In genomic region chr17:79674506-79675412, GRCh38 we compare ENCODE assay signal across 20 cellular contexts. TPM values are rescaled to one million over a fixed set of nuclear protein-coding genes. Genes with fewer than 3 reads are reported as not detected.
A peak's percentile ranks its signal among the peaks of the same experiment; 100 is the strongest.
DNase-seq lines count a peak whose midpoint lies in the region; ATAC-seq and TF ChIP-seq lines count a peak whose summit lies in the region.
"Had no signal": no experiment of that assay in that cellular context is flagged by ENCODE, and none has a peak within 500 bp of the region (broad histone marks: within the 10 kb centered on the region; RNA-seq: fewer than 3 reads in every experiment).

No MANE protein-coding gene starts in this region.

- H3K27ac ChIP-seq in WERI-Rb-1 (peak overlapping the region; percentile 30), neuronal stem cell (replicated peaks; ENCODE audit: low read length) (no peak overlapping the region), upper lobe of right lung (no peak overlapping the region), testis (no peak overlapping the region)
- H3K27ac ChIP-seq: BLaER1 treated with 17β-estradiol and CSF1 and Interleukin-3, amounts not matched to agents 10 nM and 100 nM had no signal

- no peak for TF ChIP-seq POLR2A in testis (IDR thresholded peaks at IDR 0.05)

- no peak overlapping the region for H2AFZ ChIP-seq in neuronal stem cell (ENCODE audit: low read length)
- H2AFZ ChIP-seq: GM23338 had no signal

- DNase-seq in NCI-H82 (lab: John Stamatoyannopoulos, UW) (peak; percentile 60), WERI-Rb-1 (peak; percentile 72), neuronal stem cell (ENCODE audit: low spot score) (no peak), upper lobe of right lung (peak; percentile 51), NOMO-1 treated with dmso at 0.1 percent for 144 hours (lab: John Stamatoyannopoulos, UW; ENCODE audit: unreplicated experiment) (no peak), GM19240 (ENCODE audit: insufficient read length, low spot score) (no peak), testis (no peak)
- DNase-seq: Calu3; CD8-positive, alpha-beta T cell; DND-41; EL; H7; HFFc6 had no signal

- H2AK5ac ChIP-seq in neuronal stem cell (ENCODE audit: low read depth, low read length), result no peak overlapping the region

- WGBS in neuronal stem cell (ENCODE audit: extremely low coverage in 2 of 2, insufficient read length in 2 of 2, insufficient replicate concordance in 1 of 2), 2 donors, result no CpG with 5 or more reads among the region's 15 CpGs
- 89 to 91% methylated on average over 14 to 15 of the region's 15 CpGs for WGBS in testis, 2 donors

- ATAC-seq in upper lobe of right lung, result no peak
- ATAC-seq: CD8-positive, alpha-beta T cell; GM12878; GM23338; HCT116; HepG2 had no signal

- no peak overlapping the region for H3K4ac ChIP-seq in neuronal stem cell (ENCODE audit: low read length)

- H3K14ac ChIP-seq in neuronal stem cell (ENCODE audit: low read length), result no peak overlapping the region

- H3K9me3 ChIP-seq in WERI-Rb-1 (ENCODE audit: severe bottlenecking) (peaks cover 26% of the 10 kb centered on the region), neuronal stem cell (replicated peaks in 1 of 2; ENCODE audit: control insufficient read depth in 2 of 2, insufficient read depth in 1 of 2, low read depth in 1 of 2, low read length in 2 of 2) (peaks cover 8 to 17% of the 10 kb centered on the region in 2 donors), upper lobe of right lung (peaks cover 4% of the 10 kb centered on the region), testis (no peaks in the 10 kb centered on the region)

- peak overlapping the region; percentile 58 for H4K91ac ChIP-seq in neuronal stem cell (ENCODE audit: low read depth, low read length, poor library complexity)

- H2BK5ac ChIP-seq in neuronal stem cell (ENCODE audit: low read length), result no peak overlapping the region

- no peak for TF ChIP-seq CTCF in WERI-Rb-1 (IDR thresholded peaks at IDR 0.05; ENCODE audit: low read depth, low read length)
- no peak for TF ChIP-seq CTCF in upper lobe of right lung (IDR thresholded peaks at IDR 0.05)
- TF ChIP-seq CTCF in testis (IDR thresholded peaks at IDR 0.05), result no peak

- no peak overlapping the region for H3K4me3 ChIP-seq in WERI-Rb-1 (ENCODE audit: low read depth, low read length)
- no peak overlapping the region for H3K4me3 ChIP-seq in neuronal stem cell (ENCODE audit: low read length in 2 of 2)
- no peak overlapping the region for H3K4me3 ChIP-seq in upper lobe of right lung
- no peak overlapping the region for H3K4me3 ChIP-seq in testis
- H3K4me3 ChIP-seq: BLaER1 treated with 17β-estradiol and CSF1 and Interleukin-3, amounts not matched to agents 10 nM and 100 nM; GM12878; GM23338 had no signal

- peak overlapping the region; percentile 48 for H2BK12ac ChIP-seq in neuronal stem cell (ENCODE audit: low read length)

- no peak overlapping the region for H3K4me2 ChIP-seq in neuronal stem cell (ENCODE audit: insufficient read depth, low read length, poor library complexity, severe bottlenecking)
- H3K4me2 ChIP-seq: BLaER1 treated with 17β-estradiol and CSF1 and Interleukin-3, amounts not matched to agents 10 nM and 100 nM; GM23338 had no signal

- peak overlapping the region; percentile 13 for H3K9ac ChIP-seq in neuronal stem cell (ENCODE audit: low read depth, low read length, poor library complexity)
- H3K9ac ChIP-seq: BLaER1 treated with 17β-estradiol and CSF1 and Interleukin-3, amounts not matched to agents 10 nM and 100 nM had no signal

- H3K23ac ChIP-seq in neuronal stem cell (ENCODE audit: low read depth, low read length, poor library complexity), result peak overlapping the region; percentile 36

- no peak overlapping the region for H2BK120ac ChIP-seq in neuronal stem cell (ENCODE audit: low read depth, low read length)

- no peaks in the 10 kb centered on the region for H3K27me3 ChIP-seq in WERI-Rb-1 (ENCODE audit: insufficient read depth, low read depth, severe bottlenecking)
- peaks cover 0 to 34% (median 0%) of the 10 kb centered on the region in 3 experiments for H3K27me3 ChIP-seq in neuronal stem cell (ENCODE audit: control insufficient read depth in 3 of 3, insufficient read depth in 3 of 3, low read depth in 1 of 3, low read length in 3 of 3)
- H3K27me3 ChIP-seq in upper lobe of right lung, result peaks cover 7% of the 10 kb centered on the region
- no peaks in the 10 kb centered on the region for H3K27me3 ChIP-seq in testis
- H3K27me3 ChIP-seq: BLaER1 treated with 17β-estradiol and CSF1 and Interleukin-3, amounts not matched to agents 10 nM and 100 nM had no signal

- no peak overlapping the region for H4K8ac ChIP-seq in neuronal stem cell (ENCODE audit: low read depth, low read length)

- H2BK15ac ChIP-seq in neuronal stem cell (ENCODE audit: low read length), result no peak overlapping the region

- peaks cover 0 to 1% of the 10 kb centered on the region in 2 donors for H3K4me1 ChIP-seq in neuronal stem cell (ENCODE audit: control insufficient read depth in 2 of 2, insufficient read depth in 1 of 2, low read depth in 1 of 2, low read length in 2 of 2)
- no peaks in the 10 kb centered on the region for H3K4me1 ChIP-seq in upper lobe of right lung
- H3K4me1 ChIP-seq in testis, result no peaks in the 10 kb centered on the region

- H3K79me1 ChIP-seq in neuronal stem cell (ENCODE audit: low read depth, low read length), result no peaks in the 10 kb centered on the region

- H3K36me3 ChIP-seq in WERI-Rb-1 (no peaks in the 10 kb centered on the region), neuronal stem cell (replicated peaks in 1 of 2; ENCODE audit: control insufficient read depth in 2 of 2, insufficient read depth in 2 of 2, low read length in 2 of 2) (no peaks in the 10 kb centered on the region), upper lobe of right lung (no peaks in the 10 kb centered on the region), testis (ENCODE audit: low read depth, missing control alignments) (no peaks in the 10 kb centered on the region)
- H3K36me3 ChIP-seq: BLaER1 treated with 17β-estradiol and CSF1 and Interleukin-3, amounts not matched to agents 10 nM and 100 nM had no signal

- intact Hi-C loops in upper lobe of right lung (cut with DNase I) (no loop called here), testis (cut with DNase I; ENCODE audit: low total_unique reads) (no loop called here)

- H3K18ac ChIP-seq in neuronal stem cell (ENCODE audit: low read length), result peak overlapping the region; percentile 57

RNA-seq across cellular contexts. Expression of gene ENPP7, which starts 56.0 kb away (rescaled TPM):
- polyA plus RNA-seq in neuronal stem cell (2013, experiment 1 of 2), result not detected
- not detected for polyA plus RNA-seq in neuronal stem cell (2013, experiment 2 of 2)
- not detected for total RNA-seq in upper lobe of right lung
- under 1 TPM; 0.12 to 0.24 TPM for total RNA-seq in testis
- not detected for polyA plus RNA-seq in testis (ENCODE audit: insufficient read depth, low read depth, low replicate concordance)
- total RNA-seq: A172, Calu3, G401, GM23338, H7, HFFc6 had no signal
- polyA plus RNA-seq: GM23338 had no signal

Comparison
In these comparisons a context has a peak if more than half of its experiments do, and no peak if none do; other contexts are left out.
1. DNase-seq: peak in NCI-H82 (single experiment), WERI-Rb-1 (single experiment) and upper lobe of right lung (single experiment); none in neuronal stem cell (single experiment), NOMO-1 treated with dmso at 0.1 percent for 144 hours (single experiment), GM19240 (single experiment) and testis (single experiment).